24 cellular contexts compared by ENCODE assay signal in the genomic region with DNA sequence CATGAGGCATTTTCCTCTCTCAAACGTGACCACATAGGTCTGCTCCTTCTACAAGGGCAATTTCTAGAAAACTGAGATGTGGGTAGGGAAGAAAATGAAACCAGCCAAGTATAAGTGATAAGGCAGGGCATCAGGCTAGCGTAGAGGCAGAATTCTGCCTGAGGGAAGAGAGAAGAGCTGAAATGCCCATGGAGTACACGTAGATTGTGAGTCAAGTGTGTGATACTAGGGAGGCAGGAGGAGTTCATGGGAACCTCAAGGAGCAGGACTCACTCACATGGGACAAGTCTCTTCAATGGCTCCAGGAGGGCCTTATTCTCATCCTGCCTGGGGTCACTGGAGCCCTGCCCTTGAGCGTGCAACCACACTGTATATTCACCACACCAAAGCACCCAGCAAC. TPM values are rescaled to one million over a fixed set of nuclear protein-coding genes. Genes with fewer than 3 reads are reported as not detected.
DNase-seq lines count a peak whose midpoint lies in the region; ATAC-seq and TF ChIP-seq lines count a peak whose summit lies in the region.
"Had no signal": no experiment of that assay in that cellular context is flagged by ENCODE, and none has a peak within 500 bp of the region (broad histone marks: within the 10 kb centered on the region; RNA-seq: fewer than 3 reads in every experiment).

No MANE protein-coding gene starts in this region.

- TF ChIP-seq CTCF in HFFc6 (IDR thresholded peaks at IDR 0.05), result no peak

- no peaks in the 10 kb centered on the region for H3K36me3 Mint-ChIP-seq in activated CD4-positive, alpha-beta T cell treated with anti-CD3 and anti-CD28 coated beads for 36 hours (ENCODE audit: low read depth)
- H3K36me3 Mint-ChIP-seq in activated CD4-positive, alpha-beta T cell treated with anti-CD3 and anti-CD28 coated beads, Interleukin-2, amount 10 ng/mL, durations not matched to agents 24 days and 14 days (ENCODE audit: low read depth), result no peaks in the 10 kb centered on the region
- H3K36me3 Mint-ChIP-seq in HFFc6 (ENCODE audit: low read depth), result no peaks in the 10 kb centered on the region
- H3K36me3 Mint-ChIP-seq: natural killer cell treated with Interleukin-12 subunit alpha and Interleukin-12 subunit beta and Interleukin-15 and Interleukin-18, amount 100 ng/mL, for 72 hours had no signal

- no peak for ATAC-seq in activated CD4-positive, alpha-beta T cell treated with anti-CD3 and anti-CD28 coated beads for 36 hours
- ATAC-seq in left ventricle myocardium superior, result peak; percentile 31
- no peak for ATAC-seq in HG03135 (IDR thresholded peaks at IDR 0.05; ENCODE audit: unreplicated experiment)

- CTCF ChIA-PET in activated CD4-positive, alpha-beta T cell treated with anti-CD3 and anti-CD28 coated beads for 36 hours (lab: Charles Lee), result interaction anchor here (1.2 kb wide), 1 partner anchor 95 kb away, joined by 4 read pairs; no protein-coding TSS in a partner anchor

- H3K27ac ChIP-seq in angular gyrus (ENCODE audit: low read depth, low read length), result peak overlapping the region; percentile 4
- H3K27ac ChIP-seq in substantia nigra (ENCODE audit: low read depth, low read length, poor library complexity, severe bottlenecking), result peak overlapping the region; percentile 28
- H3K27ac ChIP-seq: 22Rv1, esophagus muscularis mucosa, parathyroid adenoma, upper lobe of right lung had no signal

- H3K9me3 Mint-ChIP-seq in activated CD4-positive, alpha-beta T cell treated with anti-CD3 and anti-CD28 coated beads for 36 hours (ENCODE audit: low read depth), result no peaks in the 10 kb centered on the region
- H3K9me3 Mint-ChIP-seq in activated CD4-positive, alpha-beta T cell treated with anti-CD3 and anti-CD28 coated beads, Interleukin-2, amount 10 ng/mL, durations not matched to agents 24 days and 14 days, result no peaks in the 10 kb centered on the region
- no peaks in the 10 kb centered on the region for H3K9me3 Mint-ChIP-seq in HFFc6
- H3K9me3 Mint-ChIP-seq: activated CD4-positive, alpha-beta T cell treated with anti-CD3 and anti-CD28 coated beads, Interleukin-2, amount 10 ng/mL, durations not matched to agents 7 days and 5 days; mesothelial cell of epicardium; natural killer cell treated with Interleukin-12 subunit alpha and Interleukin-12 subunit beta and Interleukin-15 and Interleukin-18, amount 100 ng/mL, for 72 hours had no signal

- POLR2A ChIA-PET in activated CD4-positive, alpha-beta T cell treated with anti-CD3 and anti-CD28 coated beads for 36 hours (lab: Charles Lee), result no interaction called here

- peaks cover 38% of the 10 kb centered on the region for H3K4me1 Mint-ChIP-seq in activated CD4-positive, alpha-beta T cell treated with anti-CD3 and anti-CD28 coated beads for 36 hours
- H3K4me1 Mint-ChIP-seq in activated CD4-positive, alpha-beta T cell treated with anti-CD3 and anti-CD28 coated beads, Interleukin-2, amount 10 ng/mL, durations not matched to agents 24 days and 14 days, result peaks cover 33% of the 10 kb centered on the region
- H3K4me1 Mint-ChIP-seq in HFFc6 (ENCODE audit: low read depth), result peaks cover 11% of the 10 kb centered on the region; the same call in 1 of the 2 replicates

- H3K27me3 Mint-ChIP-seq in activated CD4-positive, alpha-beta T cell treated with anti-CD3 and anti-CD28 coated beads for 36 hours, result no peaks in the 10 kb centered on the region
- H3K27me3 Mint-ChIP-seq in activated CD4-positive, alpha-beta T cell treated with anti-CD3 and anti-CD28 coated beads, Interleukin-2, amount 10 ng/mL, durations not matched to agents 24 days and 14 days, result no peaks in the 10 kb centered on the region
- peaks cover 5% of the 10 kb centered on the region for H3K27me3 Mint-ChIP-seq in HFFc6 (ENCODE audit: insufficient read depth)
- H3K27me3 Mint-ChIP-seq: activated CD4-positive, alpha-beta T cell treated with anti-CD3 and anti-CD28 coated beads, Interleukin-2, amount 10 ng/mL, durations not matched to agents 7 days and 5 days had no signal

- intact Hi-C loops in activated CD4-positive, alpha-beta T cell treated with anti-CD3 and anti-CD28 coated beads for 36 hours (cut with DNase I, micrococcal nuclease), result no loop called here
- intact Hi-C loops in activated CD4-positive, alpha-beta T cell treated with anti-CD3 and anti-CD28 coated beads, Interleukin-2, amount 10 ng/mL, durations not matched to agents 24 days and 14 days (cut with micrococcal nuclease), result no loop called here
- intact Hi-C loops in left ventricle myocardium superior (cut with micrococcal nuclease), result no loop called here

- H3K4me3 Mint-ChIP-seq in activated CD4-positive, alpha-beta T cell treated with anti-CD3 and anti-CD28 coated beads for 36 hours, result no peak overlapping the region
- no peak overlapping the region for H3K4me3 Mint-ChIP-seq in activated CD4-positive, alpha-beta T cell treated with anti-CD3 and anti-CD28 coated beads, Interleukin-2, amount 10 ng/mL, durations not matched to agents 24 days and 14 days
- H3K4me3 Mint-ChIP-seq in HFFc6, result no peak overlapping the region
- H3K4me3 Mint-ChIP-seq: activated CD4-positive, alpha-beta T cell treated with anti-CD3 and anti-CD28 coated beads, Interleukin-2, amount 10 ng/mL, durations not matched to agents 7 days and 5 days; mesothelial cell of epicardium; natural killer cell treated with Interleukin-12 subunit alpha and Interleukin-12 subunit beta and Interleukin-15 and Interleukin-18, amount 100 ng/mL, for 72 hours had no signal

- H3K27ac Mint-ChIP-seq in activated CD4-positive, alpha-beta T cell treated with anti-CD3 and anti-CD28 coated beads for 36 hours, result peak overlapping the region; percentile 52
- H3K27ac Mint-ChIP-seq in activated CD4-positive, alpha-beta T cell treated with anti-CD3 and anti-CD28 coated beads, Interleukin-2, amount 10 ng/mL, durations not matched to agents 24 days and 14 days, result no peak overlapping the region
- no peak overlapping the region for H3K27ac Mint-ChIP-seq in HFFc6
- H3K27ac Mint-ChIP-seq: mesothelial cell of epicardium had no signal

- DNase-seq in activated CD4-positive, alpha-beta T cell treated with anti-CD3 and anti-CD28 coated beads for 36 hours, result no peak
- no peak for DNase-seq in activated CD4-positive, alpha-beta T cell treated with anti-CD3 and anti-CD28 coated beads, Interleukin-2, amount 10 ng/mL, durations not matched to agents 24 days and 14 days
- DNase-seq in left ventricle myocardium superior (no peak), substantia nigra (lab: John Stamatoyannopoulos, UW) (no peak), HFFc6 (no peak), kidney glomerular epithelial cell (lab: John Stamatoyannopoulos, UW) (no peak)
- DNase-seq: activated CD4-positive, alpha-beta T cell treated with anti-CD3 and anti-CD28 coated beads, Interleukin-2, amount 10 ng/mL, durations not matched to agents 7 days and 5 days; activated naive CD4-positive, alpha-beta T cell treated with Interleukin-2 at 50 U/mL for 16 hours; AML-193; COR-L47; effector memory CD4-positive, alpha-beta T cell; left colon; NCI-H146; NCI-H526; SHP77; T-helper 1 cell; upper lobe of right lung had no signal

RNA-seq across cellular contexts. Expression of gene PPP4R2, which starts 34.8 kb away (rescaled TPM):
- total RNA-seq in activated CD4-positive, alpha-beta T cell treated with anti-CD3 and anti-CD28 coated beads for 36 hours, result 10 to 100 TPM; 75.1 to 91.5 TPM
- total RNA-seq in activated CD4-positive, alpha-beta T cell treated with anti-CD3 and anti-CD28 coated beads, Interleukin-2, amount 10 ng/mL, durations not matched to agents 24 days and 14 days, result 105 and 107 TPM in 2 replicates
- 53.1 TPM for total RNA-seq in left ventricle myocardium superior
- total RNA-seq in HFFc6 (2021; fragmentation: NEBNext Ultra II Directional; extraction: Animal tissue kit (Norgen Biotek cat#: 25700)), result 10 to 100 TPM; 72.4 to 84.3 (median 79.4) TPM
